In the genomic region with DNA sequence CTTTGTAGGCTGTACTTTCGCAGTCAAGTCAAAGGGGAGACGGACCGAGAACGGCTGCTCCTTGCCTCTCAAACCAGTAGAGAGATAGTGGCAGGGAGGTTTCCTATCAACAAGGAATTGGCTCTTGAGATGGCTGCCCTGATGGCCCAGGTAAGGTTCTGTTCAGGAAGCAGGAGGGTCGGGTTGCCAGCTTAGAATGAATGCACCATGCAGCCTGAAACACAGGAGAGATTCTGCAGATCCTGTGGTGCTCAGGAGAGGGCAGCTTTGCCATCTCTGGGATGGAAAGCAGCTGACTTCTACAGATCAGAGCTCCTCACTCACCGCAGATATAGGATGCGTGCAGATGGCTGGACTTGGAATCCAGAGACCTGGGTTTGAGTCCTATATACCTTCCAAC, we compare ENCODE assay signal across 23 cellular contexts. TPM values are rescaled to one million over a fixed set of nuclear protein-coding genes. Genes with fewer than 3 reads are reported as not detected.
"Had no signal": no experiment of that assay in that cellular context is flagged by ENCODE, and none has a peak within 500 bp of the region (broad histone marks: within the 10 kb centered on the region; RNA-seq: fewer than 3 reads in every experiment).

No MANE protein-coding gene starts in this region.

- DNase-seq: activated CD4-positive, alpha-beta T cell treated with anti-CD3 and anti-CD28 coated beads, Interleukin-2, amount 10 ng/mL, durations not matched to agents 24 days and 14 days; activated CD4-positive, CD25-positive, alpha-beta regulatory T cell; activated CD8-positive, alpha-beta T cell treated with anti-CD3 and anti-CD28 coated beads for 36 hours; activated naive CD4-positive, alpha-beta T cell treated with anti-CD3 and anti-CD28 coated beads, Interleukin-2, amount 10 ng/mL, durations not matched to agents 7 days and 5 days; activated naive CD8-positive, alpha-beta T cell treated with anti-CD3 and anti-CD28 coated beads, Interleukin-2, amount 50 U/mL, for 24 hours; activated T-cell treated with anti-CD3 and anti-CD28 coated beads, Interleukin-2, amount 50 U/mL, for 1 hour; cerebellar nuclear complex; cortex of kidney; heart right ventricle; mesenchymal stem cell; naive thymus-derived CD4-positive, alpha-beta T cell; sigmoid colon; stimulated activated CD4-positive, alpha-beta T cell treated with anti-CD3 and anti-CD28 coated beads, Interleukin-4, amount 100 ng/mL, for 4 hours; stimulated activated naive B cell treated with anti-CD40 and anti-IgM and Interleukin-4, amounts not matched to agents 10 μg/mL and 1 μg/mL and 100 μg/mL, for 72 hours; SW 1271; upper lobe of right lung had no signal

- H3K4me3 ChIP-seq: ascending aorta, breast epithelium, gastroesophageal sphincter, heart right ventricle, pancreas, sigmoid colon, upper lobe of right lung had no signal

- H3K36me3 ChIP-seq: ascending aorta, breast epithelium, upper lobe of right lung had no signal

- H3K27me3 ChIP-seq: ascending aorta, breast epithelium, gastroesophageal sphincter, heart right ventricle, pancreas, sigmoid colon, upper lobe of right lung had no signal

- ATAC-seq: activated CD8-positive, alpha-beta T cell treated with anti-CD3 and anti-CD28 coated beads for 36 hours; activated naive CD8-positive, alpha-beta T cell treated with anti-CD3 and anti-CD28 coated beads, Interleukin-2, amount 50 U/mL, for 24 hours; activated T-helper 17 cell treated with anti-CD3 and anti-CD28 coated beads, Interleukin-2, amount 50 U/mL, for 72 hours; esophagus mucosa; gastroesophageal sphincter; heart right ventricle; naive thymus-derived CD4-positive, alpha-beta T cell; pancreas; stimulated activated naive B cell treated with anti-CD40 and anti-IgM and Interleukin-4, amounts not matched to agents 10 μg/mL and 1 μg/mL and 100 μg/mL, for 72 hours; upper lobe of right lung had no signal

- H3K4me1 ChIP-seq: ascending aorta, breast epithelium, gastroesophageal sphincter, heart right ventricle, pancreas, sigmoid colon, upper lobe of right lung had no signal

- H3K9me3 ChIP-seq: ascending aorta, breast epithelium, gastroesophageal sphincter, heart right ventricle, pancreas, sigmoid colon, upper lobe of right lung had no signal

- FAIRE-seq: pancreas, TTC549 had no signal

- H3K27ac ChIP-seq: ascending aorta, breast epithelium, gastroesophageal sphincter, heart right ventricle, pancreas, sigmoid colon, upper lobe of right lung had no signal

RNA-seq across cellular contexts. Expression of gene PLEKHH1, which starts 49.0 kb away (rescaled TPM):
- polyA plus RNA-seq: naive thymus-derived CD4-positive, alpha-beta T cell had no signal
